ENCODE assay signal across 1 cellular context in genomic region chr3:63015614-63016016, GRCh38.
TF ChIP-seq lines count a peak whose summit lies in the region.

No MANE protein-coding gene starts in this region.

TF ChIP-seq in WTC11, 78 proteins besides CTCF, POLR2A, EP300 and RAD21 (continued from another document and continues in another):
- TF ChIP-seq ARID4B (CRISPR knock-in tag; IDR thresholded peaks at IDR 0.05; ENCODE audit: borderline replicate concordance) (0 out of 2 replicates have a peak, but pooled peaks have one; percentile 22), AR (CRISPR knock-in tag; IDR thresholded peaks at IDR 0.05) (no peak), SMAD3 (CRISPR knock-in tag; IDR thresholded peaks at IDR 0.05; ENCODE audit: borderline replicate concordance) (0 out of 2 replicates have a peak, but pooled peaks have one; percentile 17), CBFB (CRISPR knock-in tag; IDR thresholded peaks at IDR 0.05; ENCODE audit: low read depth) (peak; percentile 81; the same call in 1 of the 2 replicates), ZNF423 (CRISPR knock-in tag; IDR thresholded peaks at IDR 0.05) (peak; percentile 52; the same call in 1 of the 2 replicates), ZNF138 (CRISPR knock-in tag; conservative IDR thresholded peaks at IDR 0.05) (0 out of 2 replicates have a peak, but pooled peaks have one; percentile 26), TCF7 (CRISPR knock-in tag; IDR thresholded peaks at IDR 0.05; ENCODE audit: low read depth) (no peak), IRF1 (CRISPR knock-in tag; IDR thresholded peaks at IDR 0.05) (no peak), RELA (CRISPR knock-in tag; IDR thresholded peaks at IDR 0.05; ENCODE audit: borderline replicate concordance) (no peak), STAT6 (CRISPR knock-in tag; conservative IDR thresholded peaks at IDR 0.05; ENCODE audit: low read depth) (no peak), TEAD4 (CRISPR knock-in tag; IDR thresholded peaks at IDR 0.05) (no peak), MAX (CRISPR knock-in tag; IDR thresholded peaks at IDR 0.05) (peak; percentile 80), GABPB1 (CRISPR knock-in tag; IDR thresholded peaks at IDR 0.05) (no peak), CDX4 (CRISPR knock-in tag; IDR thresholded peaks at IDR 0.05; ENCODE audit: borderline replicate concordance) (no peak), MXD4 (CRISPR knock-in tag; IDR thresholded peaks at IDR 0.05; ENCODE audit: borderline replicate concordance) (no peak), NR2C2 (CRISPR knock-in tag; IDR thresholded peaks at IDR 0.05) (no peak), E2F5 (CRISPR knock-in tag; IDR thresholded peaks at IDR 0.05) (no peak), NFYB (CRISPR knock-in tag; conservative IDR thresholded peaks at IDR 0.05; ENCODE audit: low read depth) (no peak), ATF1 (CRISPR knock-in tag; IDR thresholded peaks at IDR 0.05) (no peak), ZNF219 (CRISPR knock-in tag; IDR thresholded peaks at IDR 0.05; ENCODE audit: borderline replicate concordance) (no peak), ETV6 (CRISPR knock-in tag; IDR thresholded peaks at IDR 0.05) (peak; percentile 87), ZNF263 (CRISPR knock-in tag; IDR thresholded peaks at IDR 0.05; ENCODE audit: low read depth) (no peak), TEAD1 (CRISPR knock-in tag; IDR thresholded peaks at IDR 0.05) (peak; percentile 74; the same call in 1 of the 2 replicates), SMAD4 (CRISPR knock-in tag; IDR thresholded peaks at IDR 0.05) (no peak), GRHL2 (CRISPR knock-in tag; IDR thresholded peaks at IDR 0.05; ENCODE audit: insufficient replicate concordance, severe bottlenecking) (no peak), PRRX2 (CRISPR knock-in tag; IDR thresholded peaks at IDR 0.05) (no peak), IRF2 (CRISPR knock-in tag; IDR thresholded peaks at IDR 0.05; ENCODE audit: borderline replicate concordance, low read depth) (no peak), NFE2L1 (CRISPR knock-in tag; IDR thresholded peaks at IDR 0.05) (peak; percentile 40; the same call in 1 of the 2 replicates), PREB (CRISPR knock-in tag; IDR thresholded peaks at IDR 0.05; ENCODE audit: borderline replicate concordance) (no peak), FOXP4 (CRISPR knock-in tag; IDR thresholded peaks at IDR 0.05) (0 out of 2 replicates have a peak, but pooled peaks have one; percentile 24), FOXP1 (CRISPR knock-in tag; IDR thresholded peaks at IDR 0.05; ENCODE audit: borderline replicate concordance) (peak; percentile 92; the same call in 1 of the 2 replicates), ZNF232 (CRISPR knock-in tag; IDR thresholded peaks at IDR 0.05) (no peak), ZBTB43 (CRISPR knock-in tag; IDR thresholded peaks at IDR 0.05) (peak; percentile 83; the same call in 1 of the 2 replicates), KAT7 (CRISPR knock-in tag; IDR thresholded peaks at IDR 0.05; ENCODE audit: borderline replicate concordance) (no peak), ATF2 (CRISPR knock-in tag; IDR thresholded peaks at IDR 0.05; ENCODE audit: borderline replicate concordance, low read depth) (no peak), NR1H2 (CRISPR knock-in tag; IDR thresholded peaks at IDR 0.05) (no peak), MLX (CRISPR knock-in tag; IDR thresholded peaks at IDR 0.05) (no peak), ESRRA (CRISPR knock-in tag; IDR thresholded peaks at IDR 0.05; ENCODE audit: borderline replicate concordance) (no peak), FOXK1 (CRISPR knock-in tag; IDR thresholded peaks at IDR 0.05) (peak; percentile 59; the same call in 1 of the 2 replicates), ZBTB21 (CRISPR knock-in tag; IDR thresholded peaks at IDR 0.05; ENCODE audit: borderline replicate concordance) (peak; percentile 78), ELF4 (CRISPR knock-in tag; IDR thresholded peaks at IDR 0.05; ENCODE audit: low read depth) (no peak), SP1 (CRISPR knock-in tag; conservative IDR thresholded peaks at IDR 0.05) (peak; percentile 67), TP53 (CRISPR knock-in tag; IDR thresholded peaks at IDR 0.05) (peak; percentile 43; the same call in 1 of the 2 replicates)
